11 cellular contexts compared by ENCODE assay signal in the genomic region with DNA sequence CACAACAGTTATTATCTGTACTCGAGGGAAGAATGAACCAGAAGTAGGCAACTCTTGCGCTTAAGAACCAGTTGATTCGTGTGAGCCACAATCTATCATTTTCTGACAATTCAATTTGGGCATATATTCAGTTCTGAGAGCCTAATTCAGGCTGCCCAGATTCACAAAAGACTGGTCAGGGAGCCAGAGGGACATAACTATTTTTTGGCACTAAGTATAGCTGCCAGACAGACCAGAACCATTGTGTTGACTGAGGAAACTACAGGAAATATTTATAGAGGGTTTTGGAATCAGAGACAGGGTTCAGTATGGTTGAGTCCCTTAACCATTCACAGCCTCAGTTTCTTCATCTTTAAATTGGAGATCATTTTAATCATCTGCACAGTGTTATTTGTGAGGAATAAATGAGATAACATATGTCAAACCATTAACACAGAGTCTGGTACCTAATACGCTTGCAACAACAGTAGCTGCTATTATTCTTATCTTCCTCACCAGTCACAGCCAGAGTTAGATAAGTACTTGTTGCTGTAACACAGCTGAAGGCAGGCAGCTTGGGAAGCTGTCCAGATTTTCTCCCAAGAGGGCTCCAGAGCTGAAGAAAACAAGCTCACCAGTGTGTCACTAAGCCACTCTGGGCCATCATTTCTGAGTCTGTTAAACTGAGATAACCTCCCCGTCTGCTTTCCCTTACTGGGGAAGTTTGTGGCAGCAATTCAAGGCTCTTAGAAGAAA.
"Had no signal": no experiment of that assay in that cellular context is flagged by ENCODE, and none has a peak within 500 bp of the region (broad histone marks: within the 10 kb centered on the region; RNA-seq: fewer than 3 reads in every experiment).

No MANE protein-coding gene starts in this region.

- H3K4me3 ChIP-seq: dorsolateral prefrontal cortex had no signal

- H3K27ac ChIP-seq: dorsolateral prefrontal cortex had no signal

- ATAC-seq: stimulated activated naive B cell treated with anti-CD40 and anti-IgM and Interleukin-4, amounts not matched to agents 10 μg/mL and 1 μg/mL and 100 μg/mL, for 72 hours; T-helper 17 cell had no signal

- H3K4me3 Mint-ChIP-seq: immature natural killer cell; naive B cell; stimulated activated naive B cell treated with anti-CD40 and anti-IgM and Interleukin-4, amounts not matched to agents 10 μg/mL and 1 μg/mL and 100 μg/mL, for 72 hours; T-helper 17 cell had no signal

- H3K36me3 Mint-ChIP-seq: immature natural killer cell; naive B cell; stimulated activated naive B cell treated with anti-CD40 and anti-IgM and Interleukin-4, amounts not matched to agents 10 μg/mL and 1 μg/mL and 100 μg/mL, for 72 hours had no signal

- H3K27me3 Mint-ChIP-seq: stimulated activated naive B cell treated with anti-CD40 and anti-IgM and Interleukin-4, amounts not matched to agents 10 μg/mL and 1 μg/mL and 100 μg/mL, for 72 hours; T-helper 17 cell had no signal

- H3K27ac Mint-ChIP-seq: immature natural killer cell; stimulated activated naive B cell treated with anti-CD40 and anti-IgM and Interleukin-4, amounts not matched to agents 10 μg/mL and 1 μg/mL and 100 μg/mL, for 72 hours; T-helper 17 cell had no signal

- DNase-seq: activated CD4-positive, CD25-positive, alpha-beta regulatory T cell treated with anti-CD3 and anti-CD28 coated beads, Interleukin-2, amount 50 U/mL, for 72 hours; activated naive CD4-positive, alpha-beta T cell treated with Interleukin-2 at 50 U/mL for 16 hours; dorsolateral prefrontal cortex; immature natural killer cell; naive B cell; retina; stimulated activated CD4-positive, alpha-beta T cell treated with anti-CD3 and anti-CD28 coated beads, Interleukin-15, amount 100 ng/mL, for 24 hours; stimulated activated CD4-positive, alpha-beta T cell treated with anti-CD3 and anti-CD28 coated beads, Interleukin-4, amount 100 ng/mL, for 1 hour; stimulated activated naive B cell treated with anti-CD40 and anti-IgM and Interleukin-4, amounts not matched to agents 10 μg/mL and 1 μg/mL and 100 μg/mL, for 72 hours; T-helper 17 cell; trophoblast cell had no signal

- H3K4me1 Mint-ChIP-seq: immature natural killer cell; naive B cell; stimulated activated naive B cell treated with anti-CD40 and anti-IgM and Interleukin-4, amounts not matched to agents 10 μg/mL and 1 μg/mL and 100 μg/mL, for 72 hours; T-helper 17 cell had no signal
